In genomic region chr7:33516634-33517033, GRCh38 we compare ENCODE assay signal across 9 cellular contexts.
"Had no signal": no experiment of that assay in that cellular context is flagged by ENCODE, and none has a peak within 500 bp of the region (broad histone marks: within the 10 kb centered on the region; RNA-seq: fewer than 3 reads in every experiment).

No MANE protein-coding gene starts in this region.

- H2AFZ ChIP-seq: GM23248 had no signal

- H3K36me3 ChIP-seq: HAP-1 had no signal

- H3K4me1 ChIP-seq: HAP-1 had no signal

- H3K27ac ChIP-seq: GM23248 had no signal

- H3K9ac ChIP-seq: GM23248 had no signal

- H3K4me3 Mint-ChIP-seq: HFFc6 had no signal

- H3K4me3 ChIP-seq: GM23248, HAP-1 had no signal

- ATAC-seq: HCT116 had no signal

- DNase-seq: GM23248, GOT3, H7, HFFc6, IMR-90, KBM-7 had no signal

- H3K9me3 ChIP-seq: HAP-1 had no signal

- H3K9me3 Mint-ChIP-seq: HFFc6 had no signal

- H3K27ac Mint-ChIP-seq: HFFc6 had no signal

- FAIRE-seq: HTR-8/SVneo had no signal
